ENCODE assay signal across 2 cellular contexts in genomic region chr3:127786358-127787070, GRCh38.
TF ChIP-seq lines count a peak whose summit lies in the region.

No MANE protein-coding gene starts in this region.

TF ChIP-seq in IMR-90, 13 proteins besides CTCF, POLR2A, EP300 and RAD21:
- no peak for TF ChIP-seq FOS (IDR thresholded peaks at IDR 0.05; ENCODE audit: low read depth, low read length)
- TF ChIP-seq CEBPB (IDR thresholded peaks at IDR 0.05; ENCODE audit: low read depth, low read length) = no peak
- no peak for TF ChIP-seq MAZ (IDR thresholded peaks at IDR 0.05; ENCODE audit: borderline replicate concordance, low read depth, low read length)
- TF ChIP-seq, protein P1, sequence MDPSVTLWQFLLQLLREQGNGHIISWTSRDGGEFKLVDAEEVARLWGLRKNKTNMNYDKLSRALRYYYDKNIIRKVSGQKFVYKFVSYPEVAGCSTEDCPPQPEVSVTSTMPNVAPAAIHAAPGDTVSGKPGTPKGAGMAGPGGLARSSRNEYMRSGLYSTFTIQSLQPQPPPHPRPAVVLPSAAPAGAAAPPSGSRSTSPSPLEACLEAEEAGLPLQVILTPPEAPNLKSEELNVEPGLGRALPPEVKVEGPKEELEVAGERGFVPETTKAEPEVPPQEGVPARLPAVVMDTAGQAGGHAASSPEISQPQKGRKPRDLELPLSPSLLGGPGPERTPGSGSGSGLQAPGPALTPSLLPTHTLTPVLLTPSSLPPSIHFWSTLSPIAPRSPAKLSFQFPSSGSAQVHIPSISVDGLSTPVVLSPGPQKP (IDR thresholded peaks at IDR 0.05; ENCODE audit: borderline replicate concordance, low read depth, low read length) = no peak
- no peak for TF ChIP-seq NFE2L2 (IDR thresholded peaks at IDR 0.05; ENCODE audit: low read depth, low read length)
- no peak for TF ChIP-seq USF2 (IDR thresholded peaks at IDR 0.05; ENCODE audit: low read depth, low read length)
- TF ChIP-seq CHD1 (IDR thresholded peaks at IDR 0.05; ENCODE audit: low read depth, low read length) = no peak
- TF ChIP-seq SMC3 (IDR thresholded peaks at IDR 0.05; ENCODE audit: low read depth, low read length) = no peak
- TF ChIP-seq RCOR1 (IDR thresholded peaks at IDR 0.05; ENCODE audit: insufficient replicate concordance, low read length) = no peak
- no peak for TF ChIP-seq BHLHE40 (IDR thresholded peaks at IDR 0.05; ENCODE audit: low read depth, low read length)
- TF ChIP-seq RFX5 (IDR thresholded peaks at IDR 0.05; ENCODE audit: low read depth, low read length) = no peak
- no peak for TF ChIP-seq MXI1 (IDR thresholded peaks at IDR 0.05; ENCODE audit: borderline replicate concordance, low read depth, low read length)
- TF ChIP-seq MAFK (IDR thresholded peaks at IDR 0.05; ENCODE audit: low read depth, low read length) = no peak

TF ChIP-seq in SK-N-SH treated with all-trans-retinoic acid at 6 μM for 48 hours, 23 proteins besides CTCF, POLR2A, EP300 and RAD21:
- TF ChIP-seq TCF4 (CRISPR knock-in tag; IDR thresholded peaks at IDR 0.05; ENCODE audit: borderline replicate concordance) (peak; percentile 77; the same call in 1 of the 2 replicates), CSRNP3 (CRISPR knock-in tag; IDR thresholded peaks at IDR 0.05) (no peak)
